29 cellular contexts compared by ENCODE assay signal in the genomic region with DNA sequence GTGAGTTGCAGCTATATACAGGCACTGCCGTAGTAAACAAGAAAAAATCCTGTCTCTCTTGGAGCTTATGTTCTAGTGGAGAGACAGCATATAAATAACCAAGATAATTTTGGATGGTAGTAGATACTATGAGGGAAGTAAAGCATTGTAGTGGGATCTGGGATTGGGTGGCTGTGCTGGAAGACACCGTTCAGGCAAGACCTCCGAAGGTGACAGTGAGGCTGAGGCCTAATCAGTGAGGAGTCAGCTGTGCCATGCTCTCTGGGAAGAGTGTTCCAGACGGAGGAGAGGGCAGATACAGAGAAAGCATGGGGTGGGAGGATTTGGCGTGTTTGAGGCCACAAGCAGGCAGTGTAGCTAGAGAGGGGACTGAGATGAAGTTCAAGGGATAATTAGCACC. TPM values are rescaled to one million over a fixed set of nuclear protein-coding genes. Genes with fewer than 3 reads are reported as not detected.
DNase-seq lines count a peak whose midpoint lies in the region; ATAC-seq, FAIRE-seq and TF ChIP-seq lines count a peak whose summit lies in the region.
"Had no signal": no experiment of that assay in that cellular context is flagged by ENCODE, and none has a peak within 500 bp of the region (broad histone marks: within the 10 kb centered on the region; RNA-seq: fewer than 3 reads in every experiment).

No MANE protein-coding gene starts in this region.

- no peak for FAIRE-seq in astrocyte (lab: Jason Lieb, UNC)
- FAIRE-seq: bronchial epithelial cell, colon, G401.6, keratinocyte had no signal

- H3K79me2 ChIP-seq in astrocyte (ENCODE audit: insufficient read depth, low read length), result peaks cover 82% of the 10 kb centered on the region

- H3K4me3 ChIP-seq in CD4-positive, alpha-beta memory T cell (ENCODE audit: low read length in 2 of 2), result no peak overlapping the region
- no peak overlapping the region for H3K4me3 ChIP-seq in astrocyte (ENCODE audit: insufficient read depth, low read depth, low read length)
- H3K4me3 ChIP-seq: lung had no signal

- H3K27ac ChIP-seq in CD4-positive, alpha-beta memory T cell (ENCODE audit: low read depth, low read length), result no peak overlapping the region
- no peak overlapping the region for H3K27ac ChIP-seq in astrocyte (ENCODE audit: low read depth, low read length)

- no peak overlapping the region for H3K4me2 ChIP-seq in astrocyte (ENCODE audit: low read length)
- H3K4me2 ChIP-seq: SK-N-SH had no signal

- H3K4me1 Mint-ChIP-seq in activated CD8-positive, alpha-beta T cell treated with anti-CD3 and anti-CD28 coated beads for 36 hours (ENCODE audit: low read depth), result peaks cover 62% of the 10 kb centered on the region
- H3K4me1 Mint-ChIP-seq in activated CD8-positive, alpha-beta T cell treated with anti-CD3 and anti-CD28 coated beads, Interleukin-2, amount 10 ng/mL, durations not matched to agents 7 days and 5 days (ENCODE audit: low read depth), result peaks cover 51% of the 10 kb centered on the region
- H3K4me1 Mint-ChIP-seq in CD4-positive, alpha-beta memory T cell, result peaks cover 41 to 87% (median 63%) of the 10 kb centered on the region in 4 donors
- H3K4me1 Mint-ChIP-seq in astrocyte (ENCODE audit: low read depth, unreplicated experiment), result peaks cover 11% of the 10 kb centered on the region
- peaks cover 22 to 87% (median 77%) of the 10 kb centered on the region in 4 donors for H3K4me1 Mint-ChIP-seq in naive thymus-derived CD8-positive, alpha-beta T cell

- H3K36me3 ChIP-seq in CD4-positive, alpha-beta memory T cell (ENCODE audit: insufficient read depth, low read length), result peaks cover 50% of the 10 kb centered on the region
- H3K36me3 ChIP-seq in astrocyte (ENCODE audit: insufficient read depth, low read length), result peaks cover 36% of the 10 kb centered on the region

- no peak for ATAC-seq in activated CD8-positive, alpha-beta T cell treated with anti-CD3 and anti-CD28 coated beads for 36 hours
- no peak for ATAC-seq in activated CD8-positive, alpha-beta T cell treated with anti-CD3 and anti-CD28 coated beads, Interleukin-2, amount 10 ng/mL, durations not matched to agents 7 days and 5 days
- no peak for ATAC-seq in naive thymus-derived CD8-positive, alpha-beta T cell
- ATAC-seq: HCT116 had no signal

- peaks cover 67% of the 10 kb centered on the region for H4K20me1 ChIP-seq in astrocyte (ENCODE audit: insufficient read depth, low read length)

- H2AFZ ChIP-seq in astrocyte (ENCODE audit: low read depth, low read length), result no peak overlapping the region

- intact Hi-C loops in activated CD8-positive, alpha-beta T cell treated with anti-CD3 and anti-CD28 coated beads for 36 hours (cut with micrococcal nuclease), result no loop called here
- intact Hi-C loops in CD4-positive, alpha-beta memory T cell (cut with micrococcal nuclease), result no loop called here

- H3K4me3 Mint-ChIP-seq in activated CD8-positive, alpha-beta T cell treated with anti-CD3 and anti-CD28 coated beads for 36 hours, result no peak overlapping the region
- H3K4me3 Mint-ChIP-seq in activated CD8-positive, alpha-beta T cell treated with anti-CD3 and anti-CD28 coated beads, Interleukin-2, amount 10 ng/mL, durations not matched to agents 7 days and 5 days, result no peak overlapping the region
- H3K4me3 Mint-ChIP-seq in CD4-positive, alpha-beta memory T cell, result peak overlapping the region in 1 of 8 donors; percentile 54
- peak overlapping the region; percentile 55 for H3K4me3 Mint-ChIP-seq in astrocyte (ENCODE audit: unreplicated experiment)
- peak overlapping the region in 1 of 10 donors; percentile 42 for H3K4me3 Mint-ChIP-seq in naive thymus-derived CD8-positive, alpha-beta T cell

- POLR2A ChIA-PET in activated CD8-positive, alpha-beta T cell treated with anti-CD3 and anti-CD28 coated beads for 36 hours (lab: Charles Lee), result interaction anchor here (1.5 to 2.9 kb wide), 2 partner anchors 11 to 14 kb away, joined by 4 to 13 read pairs; partner anchors contain the start of gene SYTL1
- POLR2A ChIA-PET in activated CD8-positive, alpha-beta T cell treated with anti-CD3 and anti-CD28 coated beads, Interleukin-2, amount 10 ng/mL, durations not matched to agents 7 days and 5 days (lab: Charles Lee), result interaction anchor here (1.8 kb wide), 1 partner anchor 10 kb away, joined by 6 read pairs; no protein-coding TSS in a partner anchor
- POLR2A ChIA-PET in CD4-positive, alpha-beta memory T cell (lab: Charles Lee; ENCODE audit: partially characterized antibody), result interaction anchor here (1.0 to 8.8 kb wide), 3 partner anchors 8 to 73 kb away, joined by 3 to 61 read pairs (median 5); partner anchors contain the start of gene SYTL1
- POLR2A ChIA-PET in naive thymus-derived CD8-positive, alpha-beta T cell (lab: Charles Lee), result interaction anchor here (0.6 to 2.6 kb wide), 3 partner anchors 13 to 561 kb away, joined by 3 to 12 read pairs (median 7); partner anchors contain the start of gene SYTL1

- no peak for TF ChIP-seq CTCF in activated CD8-positive, alpha-beta T cell treated with anti-CD3 and anti-CD28 coated beads for 36 hours (IDR thresholded peaks at IDR 0.05)
- no peak for TF ChIP-seq CTCF in astrocyte (IDR thresholded peaks at IDR 0.05; ENCODE audit: insufficient read depth, low read depth, low read length)

- H3K4me1 ChIP-seq in CD4-positive, alpha-beta memory T cell (ENCODE audit: insufficient read depth, low read length), result peaks cover 73% of the 10 kb centered on the region
- H3K4me1 ChIP-seq in astrocyte (ENCODE audit: insufficient read depth, low read length), result peaks cover 9% of the 10 kb centered on the region

- no peaks in the 10 kb centered on the region for H3K27me3 Mint-ChIP-seq in activated CD8-positive, alpha-beta T cell treated with anti-CD3 and anti-CD28 coated beads for 36 hours
- H3K27me3 Mint-ChIP-seq in activated CD8-positive, alpha-beta T cell treated with anti-CD3 and anti-CD28 coated beads, Interleukin-2, amount 10 ng/mL, durations not matched to agents 7 days and 5 days (ENCODE audit: low read depth), result no peaks in the 10 kb centered on the region
- no peaks in the 10 kb centered on the region for H3K27me3 Mint-ChIP-seq in CD4-positive, alpha-beta memory T cell
- no peaks in the 10 kb centered on the region for H3K27me3 Mint-ChIP-seq in astrocyte (ENCODE audit: low read depth, unreplicated experiment)
- H3K27me3 Mint-ChIP-seq in naive thymus-derived CD8-positive, alpha-beta T cell, result no peaks in the 10 kb centered on the region

- no peak overlapping the region for H3K9ac ChIP-seq in astrocyte (ENCODE audit: low read length)
- H3K9ac ChIP-seq: SK-N-SH had no signal

- H3K9me3 Mint-ChIP-seq in activated CD8-positive, alpha-beta T cell treated with anti-CD3 and anti-CD28 coated beads for 36 hours, result no peaks in the 10 kb centered on the region
- no peaks in the 10 kb centered on the region for H3K9me3 Mint-ChIP-seq in activated CD8-positive, alpha-beta T cell treated with anti-CD3 and anti-CD28 coated beads, Interleukin-2, amount 10 ng/mL, durations not matched to agents 7 days and 5 days (ENCODE audit: insufficient read depth)
- no peaks in the 10 kb centered on the region for H3K9me3 Mint-ChIP-seq in CD4-positive, alpha-beta memory T cell
- H3K9me3 Mint-ChIP-seq in astrocyte (ENCODE audit: unreplicated experiment), result no peaks in the 10 kb centered on the region
- H3K9me3 Mint-ChIP-seq in naive thymus-derived CD8-positive, alpha-beta T cell, result no peaks in the 10 kb centered on the region

- H3K27ac Mint-ChIP-seq in activated CD8-positive, alpha-beta T cell treated with anti-CD3 and anti-CD28 coated beads for 36 hours, result peak overlapping the region; percentile 4
- no peak overlapping the region for H3K27ac Mint-ChIP-seq in activated CD8-positive, alpha-beta T cell treated with anti-CD3 and anti-CD28 coated beads, Interleukin-2, amount 10 ng/mL, durations not matched to agents 7 days and 5 days
- H3K27ac Mint-ChIP-seq in CD4-positive, alpha-beta memory T cell, result peak overlapping the region in 4 of 7 donors; percentile 43 to 92 (median 66)
- H3K27ac Mint-ChIP-seq in astrocyte (ENCODE audit: unreplicated experiment), result no peak overlapping the region
- H3K27ac Mint-ChIP-seq in naive thymus-derived CD8-positive, alpha-beta T cell, result peak overlapping the region in 6 of 10 donors; percentile 4 to 92 (median 60)

- no peak for DNase-seq in activated CD8-positive, alpha-beta T cell treated with anti-CD3 and anti-CD28 coated beads for 36 hours
- no peak for DNase-seq in activated CD8-positive, alpha-beta T cell treated with anti-CD3 and anti-CD28 coated beads, Interleukin-2, amount 10 ng/mL, durations not matched to agents 7 days and 5 days
- no peak for DNase-seq in CD4-positive, alpha-beta memory T cell
- DNase-seq in astrocyte (ENCODE audit: low read depth) (no peak), GM19240 (ENCODE audit: insufficient read length, low spot score) (no peak)
- DNase-seq in naive thymus-derived CD8-positive, alpha-beta T cell, result no peak
- no peak for DNase-seq in stimulated activated CD4-positive, alpha-beta T cell treated with anti-CD3 and anti-CD28 coated beads, Interleukin-4, amount 100 ng/mL, for 1 hour
- no peak for DNase-seq in NK-92 treated with Interleukin-12 subunit alpha and Interleukin-12 subunit beta, amount 100 ng/mL, for 24 hours (lab: John Stamatoyannopoulos, UW)
- DNase-seq: 8988T; activated effector memory CD4-positive, alpha-beta T cell treated with anti-CD3 and anti-CD28 coated beads, Interleukin-2, amount 50 U/mL, for 16 hours; amniotic stem cell; DMS153; NCI-H1105 treated with DMSO at 0.1 percent for 48 hours; NCI-H2029; NCI-H226; NCI-H748 treated with DMSO at 0.1 percent for 48 hours; SK-N-SH had no signal

- no peaks in the 10 kb centered on the region for H3K27me3 ChIP-seq in CD4-positive, alpha-beta memory T cell (ENCODE audit: insufficient read depth, low read length)
- no peaks in the 10 kb centered on the region for H3K27me3 ChIP-seq in astrocyte (ENCODE audit: insufficient read depth, low read length)

- peaks cover 27% of the 10 kb centered on the region for H3K36me3 Mint-ChIP-seq in activated CD8-positive, alpha-beta T cell treated with anti-CD3 and anti-CD28 coated beads for 36 hours (ENCODE audit: low read depth)
- H3K36me3 Mint-ChIP-seq in activated CD8-positive, alpha-beta T cell treated with anti-CD3 and anti-CD28 coated beads, Interleukin-2, amount 10 ng/mL, durations not matched to agents 7 days and 5 days (ENCODE audit: low read depth), result peaks cover 50% of the 10 kb centered on the region
- H3K36me3 Mint-ChIP-seq in CD4-positive, alpha-beta memory T cell, result peaks cover 8 to 60% of the 10 kb centered on the region in 2 donors
- peaks cover 4% of the 10 kb centered on the region for H3K36me3 Mint-ChIP-seq in astrocyte (ENCODE audit: low read depth, unreplicated experiment)
- H3K36me3 Mint-ChIP-seq in naive thymus-derived CD8-positive, alpha-beta T cell, result peaks cover 0 to 66% (median 5%) of the 10 kb centered on the region in 3 donors

- no peaks in the 10 kb centered on the region for H3K9me3 ChIP-seq in CD4-positive, alpha-beta memory T cell (ENCODE audit: control insufficient read depth in 1 of 2, low read length in 2 of 2)
- no peaks in the 10 kb centered on the region for H3K9me3 ChIP-seq in astrocyte (ENCODE audit: insufficient read depth, low read depth, low read length)
- H3K9me3 ChIP-seq: SK-N-SH had no signal

- CTCF ChIA-PET in activated CD8-positive, alpha-beta T cell treated with anti-CD3 and anti-CD28 coated beads for 36 hours (lab: Charles Lee), result interaction anchor here (0.9 to 3.6 kb wide), 8 partner anchors 8 to 68 kb away, joined by 3 to 16 read pairs (median 7); partner anchors contain the start of genes MAP3K6 and SYTL1
- CTCF ChIA-PET in activated CD8-positive, alpha-beta T cell treated with anti-CD3 and anti-CD28 coated beads, Interleukin-2, amount 10 ng/mL, durations not matched to agents 7 days and 5 days (lab: Charles Lee), result interaction anchor here (0.6 to 4.2 kb wide), 5 partner anchors 12 to 279 kb away, joined by 3 to 30 read pairs (median 5); partner anchors contain the start of gene SYTL1
- CTCF ChIA-PET in CD4-positive, alpha-beta memory T cell (lab: Charles Lee; ENCODE audit: partially characterized antibody), result interaction anchor here (1.3 to 3.3 kb wide), 5 partner anchors 28 to 60 kb away, joined by 3 to 15 read pairs (median 14); no protein-coding TSS in a partner anchor

RNA-seq across cellular contexts. Expression of gene TMEM222, which starts 6.0 kb away (rescaled TPM):
- 10 to 100 TPM; 22.0 to 25.4 TPM for total RNA-seq in activated CD8-positive, alpha-beta T cell treated with anti-CD3 and anti-CD28 coated beads for 36 hours
- 10 to 100 TPM; 35.2 to 38.5 TPM for total RNA-seq in activated CD8-positive, alpha-beta T cell treated with anti-CD3 and anti-CD28 coated beads, Interleukin-2, amount 10 ng/mL, durations not matched to agents 7 days and 5 days
- total RNA-seq in CD4-positive, alpha-beta memory T cell, result 10 to 100 TPM; 44.4 to 45.4 TPM
- polyA plus RNA-seq in CD4-positive, alpha-beta memory T cell, result 10 to 100 TPM; 55.4 to 80.9 TPM
- total RNA-seq in astrocyte, result 43.8 and 46.0 TPM in 2 replicates
- 10 to 100 TPM; 42.5 to 44.0 TPM for total RNA-seq in naive thymus-derived CD8-positive, alpha-beta T cell
- 10 to 100 TPM; 54.1 to 57.1 (median 56.9) TPM for polyA plus RNA-seq in naive thymus-derived CD8-positive, alpha-beta T cell

RNA-seq across cellular contexts. Expression of gene SYTL1, which starts 13.9 kb away (rescaled TPM):
- total RNA-seq in activated CD8-positive, alpha-beta T cell treated with anti-CD3 and anti-CD28 coated beads for 36 hours, result 10 to 100 TPM; 77.7 to 80.6 TPM
- 10 to 100 TPM; 81.0 to 83.1 TPM for total RNA-seq in activated CD8-positive, alpha-beta T cell treated with anti-CD3 and anti-CD28 coated beads, Interleukin-2, amount 10 ng/mL, durations not matched to agents 7 days and 5 days
- 100 to 1,000 TPM; 146 to 158 TPM for total RNA-seq in CD4-positive, alpha-beta memory T cell
- 100 to 1,000 TPM in 1 of 2 donors, 10 to 100 TPM in 1; 99.7 to 141 TPM for polyA plus RNA-seq in CD4-positive, alpha-beta memory T cell
- total RNA-seq in astrocyte, result 10.7 and 12.2 TPM in 2 replicates
- total RNA-seq in naive thymus-derived CD8-positive, alpha-beta T cell, result 100 to 1,000 TPM; 125 to 135 TPM
- polyA plus RNA-seq in naive thymus-derived CD8-positive, alpha-beta T cell, result 10 to 100 TPM; 74.4 to 92.3 (median 91.9) TPM
- total RNA-seq: myocyte had no signal

RNA-seq across cellular contexts. Expression of gene MAP3K6, which starts 38.8 kb away (rescaled TPM):
- total RNA-seq in activated CD8-positive, alpha-beta T cell treated with anti-CD3 and anti-CD28 coated beads for 36 hours, result 1 to 10 TPM; 8.3 to 9.5 TPM
- total RNA-seq in activated CD8-positive, alpha-beta T cell treated with anti-CD3 and anti-CD28 coated beads, Interleukin-2, amount 10 ng/mL, durations not matched to agents 7 days and 5 days, result 10 to 100 TPM in 1 of 2 experiments, 1 to 10 TPM in 1; 7.8 to 12.3 TPM
- 10 to 100 TPM in 1 of 2 experiments, 1 to 10 TPM in 1; 8.8 to 11.7 TPM for total RNA-seq in CD4-positive, alpha-beta memory T cell
- 1 to 10 TPM; 4.5 to 8.1 TPM for polyA plus RNA-seq in CD4-positive, alpha-beta memory T cell
- 12.8 and 16.8 TPM in 2 replicates for total RNA-seq in astrocyte
- total RNA-seq in naive thymus-derived CD8-positive, alpha-beta T cell, result 10 to 100 TPM; 10.1 to 11.6 TPM
- polyA plus RNA-seq in naive thymus-derived CD8-positive, alpha-beta T cell, result 1 to 10 TPM; 1.7 to 6.0 (median 3.0) TPM

RNA-seq across cellular contexts. Expression of gene FCN3, which starts 46.7 kb away (rescaled TPM):
- not detected for total RNA-seq in activated CD8-positive, alpha-beta T cell treated with anti-CD3 and anti-CD28 coated beads for 36 hours
- not detected for total RNA-seq in activated CD8-positive, alpha-beta T cell treated with anti-CD3 and anti-CD28 coated beads, Interleukin-2, amount 10 ng/mL, durations not matched to agents 7 days and 5 days
- not detected for total RNA-seq in CD4-positive, alpha-beta memory T cell
- polyA plus RNA-seq in CD4-positive, alpha-beta memory T cell, result not detected
- not detected in 2 replicates for total RNA-seq in astrocyte
- not detected for total RNA-seq in naive thymus-derived CD8-positive, alpha-beta T cell
- not detected for polyA plus RNA-seq in naive thymus-derived CD8-positive, alpha-beta T cell
- total RNA-seq: M059J; myocyte; osteocyte; T-helper 2 cell treated with Interferon-gamma antibody and Interleukin-4, amounts not matched to agents 100 ng/mL and 5 ng/mL, for 36 hours had no signal
- polyA plus RNA-seq: keratinocyte, SK-N-SH had no signal

RNA-seq across cellular contexts. Expression of gene CD164L2, which starts 55.2 kb away (rescaled TPM):
- total RNA-seq in activated CD8-positive, alpha-beta T cell treated with anti-CD3 and anti-CD28 coated beads for 36 hours, result not detected
- not detected for total RNA-seq in activated CD8-positive, alpha-beta T cell treated with anti-CD3 and anti-CD28 coated beads, Interleukin-2, amount 10 ng/mL, durations not matched to agents 7 days and 5 days
- not detected for total RNA-seq in CD4-positive, alpha-beta memory T cell
- under 1 TPM in 1 of 2 donors, not detected in 1; 0.22 TPM for polyA plus RNA-seq in CD4-positive, alpha-beta memory T cell
- not detected in 2 replicates for total RNA-seq in astrocyte
- not detected for total RNA-seq in naive thymus-derived CD8-positive, alpha-beta T cell
- polyA plus RNA-seq in naive thymus-derived CD8-positive, alpha-beta T cell, result under 1 TPM in 1 of 3 donors, not detected in 2; 0.17 TPM
- total RNA-seq: M059J; myocyte; osteocyte; subcutaneous adipose tissue; T-helper 2 cell treated with Interferon-gamma antibody and Interleukin-4, amounts not matched to agents 100 ng/mL and 5 ng/mL, for 36 hours; ureter had no signal

Comparison
In these comparisons a context has a peak if more than half of its experiments do, and no peak if none do; other contexts are left out.
1. H3K27ac Mint-ChIP-seq: peak in activated CD8-positive, alpha-beta T cell treated with anti-CD3 and anti-CD28 coated beads for 36 hours (single experiment), CD4-positive, alpha-beta memory T cell (4 of 7) and naive thymus-derived CD8-positive, alpha-beta T cell (6 of 10); none in activated CD8-positive, alpha-beta T cell treated with anti-CD3 and anti-CD28 coated beads, Interleukin-2, amount 10 ng/mL, durations not matched to agents 7 days and 5 days (single experiment) and astrocyte (single experiment).